Comparison of ENCODE assay signal across 8 cellular contexts in genomic region chr6:36094786-36095496, GRCh38. TPM values are rescaled to one million over a fixed set of nuclear protein-coding genes. Genes with fewer than 3 reads are reported as not detected.
DNase-seq lines count a peak whose midpoint lies in the region; TF ChIP-seq lines count a peak whose summit lies in the region.

No MANE protein-coding gene starts in this region.

- H3K4me1 Mint-ChIP-seq in neural progenitor cell, result peaks cover 30% of the 10 kb centered on the region
- H3K4me1 Mint-ChIP-seq in stimulated activated naive CD8-positive, alpha-beta T cell treated with anti-CD3 and anti-CD28 coated beads, Interleukin-15, Interleukin-2, amounts not matched to agents 100 ng/mL and 50 ng/mL, for 24 hours (ENCODE audit: low read depth), result peaks cover 37% of the 10 kb centered on the region

- peaks cover 14% of the 10 kb centered on the region for H3K4me1 ChIP-seq in neural progenitor cell

- H3K9me3 Mint-ChIP-seq in neural progenitor cell, result no peaks in the 10 kb centered on the region
- no peaks in the 10 kb centered on the region for H3K9me3 Mint-ChIP-seq in stimulated activated naive CD8-positive, alpha-beta T cell treated with anti-CD3 and anti-CD28 coated beads, Interleukin-15, Interleukin-2, amounts not matched to agents 100 ng/mL and 50 ng/mL, for 24 hours

- no peak overlapping the region for H3K9ac ChIP-seq in neural progenitor cell

- H2AFZ ChIP-seq in neural progenitor cell (replicated peaks), result no peak overlapping the region

- no peaks in the 10 kb centered on the region for H4K20me1 ChIP-seq in neural progenitor cell (ENCODE audit: low read depth)

- no peaks in the 10 kb centered on the region for H3K27me3 Mint-ChIP-seq in neural progenitor cell (ENCODE audit: insufficient read depth, low read depth)
- no peaks in the 10 kb centered on the region for H3K27me3 Mint-ChIP-seq in stimulated activated naive CD8-positive, alpha-beta T cell treated with anti-CD3 and anti-CD28 coated beads, Interleukin-15, Interleukin-2, amounts not matched to agents 100 ng/mL and 50 ng/mL, for 24 hours

- no peak overlapping the region for H3K4me3 Mint-ChIP-seq in neural progenitor cell
- H3K4me3 Mint-ChIP-seq in stimulated activated naive CD8-positive, alpha-beta T cell treated with anti-CD3 and anti-CD28 coated beads, Interleukin-15, Interleukin-2, amounts not matched to agents 100 ng/mL and 50 ng/mL, for 24 hours, result no peak overlapping the region

- no peak overlapping the region for H3K4me2 ChIP-seq in neural progenitor cell

- H3K36me3 ChIP-seq in KOPT-K1 (ENCODE audit: insufficient read depth, low read length) (peaks cover 55% of the 10 kb centered on the region), neural progenitor cell (no peaks in the 10 kb centered on the region)

- POLR2A ChIA-PET in RWPE1 (lab: Yijun Ruan, JAX; ENCODE audit: low non-redundant PET), result interaction anchor here (0.7 kb wide), 1 partner anchor 68 kb away, joined by 5 read pairs; the partner anchor contains the start of gene MAPK14

- H3K36me3 Mint-ChIP-seq in neural progenitor cell, result peaks cover 4% of the 10 kb centered on the region
- peaks cover 35% of the 10 kb centered on the region for H3K36me3 Mint-ChIP-seq in stimulated activated naive CD8-positive, alpha-beta T cell treated with anti-CD3 and anti-CD28 coated beads, Interleukin-15, Interleukin-2, amounts not matched to agents 100 ng/mL and 50 ng/mL, for 24 hours (ENCODE audit: low read depth)

- no peaks in the 10 kb centered on the region for H3K79me2 ChIP-seq in neural progenitor cell (ENCODE audit: low read depth)

- peaks cover 21% of the 10 kb centered on the region for H3F3A ChIP-seq in neural progenitor cell (ENCODE audit: low read depth)

- peak overlapping the region; percentile 16 for H3K27ac ChIP-seq in KOPT-K1 (ENCODE audit: low read depth, low read length, poor library complexity, severe bottlenecking)
- H3K27ac ChIP-seq in RWPE1, result no peak overlapping the region
- no peak overlapping the region for H3K27ac ChIP-seq in neural progenitor cell

- H3K9me3 ChIP-seq in KOPT-K1 (ENCODE audit: insufficient read depth, low read length, poor library complexity, severe bottlenecking) (no peaks in the 10 kb centered on the region), neural progenitor cell (ENCODE audit: low read depth) (no peaks in the 10 kb centered on the region)

- CTCF ChIA-PET in RWPE1 (lab: Yijun Ruan, JAX), result interaction anchor here (0.5 to 3.6 kb wide), 21 partner anchors 11 to 435 kb away, joined by 3 to 20 read pairs (median 3); partner anchors contain the start of gene MAPK14

- no peaks in the 10 kb centered on the region for H3K27me3 ChIP-seq in neural progenitor cell

- peak; percentile 10 for DNase-seq in NCI-H2107 treated with DMSO at 0.1 percent for 48 hours (lab: John Stamatoyannopoulos, UW; ENCODE audit: unreplicated experiment)
- no peak for DNase-seq in NCI-H2107 (lab: John Stamatoyannopoulos, UW)
- DNase-seq in RWPE1 (ENCODE audit: low spot score), result peak; percentile 74
- peak; percentile 65 for DNase-seq in activated effector memory CD4-positive, alpha-beta T cell treated with Interleukin-2 at 50 U/mL for 16 hours
- DNase-seq in fibroblast of villous mesenchyme (ENCODE audit: low read depth), result peak; percentile 80
- peak; percentile 88 for DNase-seq in neural progenitor cell (ENCODE audit: low spot score)

- H3K27ac Mint-ChIP-seq in neural progenitor cell, result no peak overlapping the region
- H3K27ac Mint-ChIP-seq in stimulated activated naive CD8-positive, alpha-beta T cell treated with anti-CD3 and anti-CD28 coated beads, Interleukin-15, Interleukin-2, amounts not matched to agents 100 ng/mL and 50 ng/mL, for 24 hours, result peak overlapping the region; percentile 51

- TF ChIP-seq CTCF in RWPE1 (conservative IDR thresholded peaks at IDR 0.05; ENCODE audit: low read depth) (peak; percentile 93), fibroblast of villous mesenchyme (IDR thresholded peaks at IDR 0.05; ENCODE audit: insufficient read depth, low read depth, low read length) (peak; percentile 92), neural progenitor cell (IDR thresholded peaks at IDR 0.05) (peak; percentile 100)

- H3K4me3 ChIP-seq in fibroblast of villous mesenchyme (ENCODE audit: low read depth, low read length) (no peak overlapping the region), neural progenitor cell (no peak overlapping the region)

RNA-seq across cellular contexts. Expression of gene MAPK13, which starts 35.4 kb away (rescaled TPM):
- total RNA-seq in fibroblast of villous mesenchyme (8.1 and 10.8 TPM in 2 replicates), neural progenitor cell (ENCODE audit: low replicate concordance) (0.13 and 1.1 TPM in 2 replicates)
